ENCODE assay signal across 27 cellular contexts in the genomic region with DNA sequence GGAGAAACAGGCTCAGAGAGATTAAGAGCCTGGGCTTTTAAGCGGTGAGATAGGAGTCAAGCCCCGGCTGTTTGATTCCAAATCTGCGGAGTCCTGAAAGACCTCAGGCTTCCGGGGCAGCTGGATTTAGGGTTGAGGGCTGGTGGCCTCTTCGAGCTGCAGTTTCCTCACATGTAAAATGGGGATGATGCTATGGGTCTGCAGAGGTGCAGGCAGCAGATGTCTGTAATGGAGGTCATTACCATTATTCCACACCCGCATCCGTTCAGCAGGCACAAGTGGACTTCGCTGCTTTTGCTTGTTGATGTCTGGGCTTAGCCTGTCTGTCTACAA.
DNase-seq lines count a peak whose midpoint lies in the region; ATAC-seq, FAIRE-seq and TF ChIP-seq lines count a peak whose summit lies in the region.
"Had no signal": no experiment of that assay in that cellular context is flagged by ENCODE, and none has a peak within 500 bp of the region (broad histone marks: within the 10 kb centered on the region; RNA-seq: fewer than 3 reads in every experiment).

No MANE protein-coding gene starts in this region.

- H3K36me3 ChIP-seq in SK-N-SH (replicated peaks in 1 of 2; ENCODE audit: control insufficient read depth in 1 of 2, insufficient read depth in 2 of 2, low read length in 1 of 2): no peaks in the 10 kb centered on the region
- H3K36me3 ChIP-seq in H1 (ENCODE audit: control insufficient read depth in 2 of 4, insufficient read depth in 4 of 4, low read length in 3 of 4): no peaks in the 10 kb centered on the region
- H3K36me3 ChIP-seq: lower lobe of right lung, sigmoid colon had no signal

- peaks cover 0 to 3% of the 10 kb centered on the region in 2 experiments; a peak in 3 of 5 replicates for H3K9me3 Mint-ChIP-seq in H9
- no peaks in the 10 kb centered on the region for H3K9me3 Mint-ChIP-seq in progenitor cell of endocrine pancreas (ENCODE audit: low read depth)
- H3K9me3 Mint-ChIP-seq: activated CD4-positive, alpha-beta memory T cell treated with anti-CD3 and anti-CD28 coated beads, Interleukin-2, amount 10 ng/mL, durations not matched to agents 7 days and 5 days; activated naive CD8-positive, alpha-beta T cell treated with anti-CD3 and anti-CD28 coated beads for 36 hours; activated T-helper 2 cell treated with anti-CD3 and anti-CD28 coated beads, Interferon-gamma antibody, Interleukin-2, Interleukin-4, amounts not matched to agents 10 μg/mL and 5 μg/mL and 100 μg/mL, durations not matched to agents 14 hours and 24 hours and 36 hours; T-helper 1 cell treated with Interleukin-12 subunit alpha and Interleukin-12 subunit beta and Interleukin-4 antibody, amounts not matched to agents 30 μg/mL and 1 μg/mL, for 36 hours had no signal

- no peak overlapping the region for H2BK5ac ChIP-seq in H9 (ENCODE audit: insufficient read length, low read length)
- H2BK5ac ChIP-seq in H1 (ENCODE audit: low read depth, low read length): peak overlapping the region; percentile 18; the same call in 1 of the 2 replicates

- TF ChIP-seq CTCF in SK-N-SH (IDR thresholded peaks at IDR 0.05) (no peak), H9 (conservative IDR thresholded peaks at IDR 0.05) (no peak), H1 (IDR thresholded peaks at IDR 0.05; ENCODE audit: control extremely low read depth in 1 of 3, insufficient read depth in 1 of 3, low read depth in 1 of 3, low read length in 3 of 3) (no peak), progenitor cell of endocrine pancreas (IDR thresholded peaks at IDR 0.05; ENCODE audit: unreplicated experiment) (no peak)

- no peak overlapping the region for H3K9ac ChIP-seq in SK-N-SH
- no peak overlapping the region for H3K9ac ChIP-seq in H9 (ENCODE audit: extremely low read depth, insufficient read length, low read length)
- no peak overlapping the region; a peak in 1 of 7 replicates for H3K9ac ChIP-seq in H1 (replicated peaks in 1 of 4; ENCODE audit: extremely low read depth in 1 of 4, low read depth in 3 of 4, low read length in 3 of 4)

- H3K4me3 ChIP-seq in SK-N-SH (ENCODE audit: low read depth in 2 of 2, low read length in 1 of 2) (no peak overlapping the region), H1 (ENCODE audit: extremely low read depth in 1 of 4, insufficient read depth in 2 of 4, low read depth in 3 of 4, low read length in 4 of 4) (no peak overlapping the region)
- H3K4me3 ChIP-seq: lower lobe of right lung, sigmoid colon had no signal

- TF ChIP-seq EP300 in SK-N-SH (IDR thresholded peaks at IDR 0.05; ENCODE audit: borderline replicate concordance in 1 of 2, low read depth in 1 of 2, low read length in 1 of 2) (no peak), H1 (IDR thresholded peaks at IDR 0.05; ENCODE audit: borderline replicate concordance in 1 of 2, low read depth in 2 of 2, low read length in 2 of 2) (no peak)

- H3K79me1 ChIP-seq in H9 (ENCODE audit: insufficient read depth, low read depth, low read length, poor library complexity, severe bottlenecking) (no peaks in the 10 kb centered on the region), H1 (ENCODE audit: low read depth, low read length) (no peaks in the 10 kb centered on the region)

- H3K4me1 ChIP-seq in SK-N-SH (ENCODE audit: control insufficient read depth in 1 of 2, insufficient read depth in 2 of 2, low read depth in 1 of 2, low read length in 1 of 2) (peaks cover 0 to 16% of the 10 kb centered on the region in 2 experiments; a peak in 1 of 4 replicates), H9 (ENCODE audit: insufficient read depth, low read length) (peaks cover 10% of the 10 kb centered on the region; the same call in 1 of the 2 replicates), H1 (replicated peaks in 1 of 4; ENCODE audit: control insufficient read depth in 3 of 4, insufficient read depth in 4 of 4, low read length in 3 of 4) (peaks cover 14 to 41% (median 25%) of the 10 kb centered on the region in 4 experiments)
- H3K4me1 ChIP-seq: sigmoid colon had no signal

- H3K4me3 Mint-ChIP-seq in H9 (no peak overlapping the region), progenitor cell of endocrine pancreas (ENCODE audit: low read depth) (no peak overlapping the region)
- H3K4me3 Mint-ChIP-seq: activated CD4-positive, alpha-beta memory T cell treated with anti-CD3 and anti-CD28 coated beads, Interleukin-2, amount 10 ng/mL, durations not matched to agents 7 days and 5 days; activated naive CD8-positive, alpha-beta T cell treated with anti-CD3 and anti-CD28 coated beads for 36 hours; CD8-positive, alpha-beta T cell; nephron progenitor cell; stimulated activated naive B cell treated with anti-CD40 and anti-IgM and Interleukin-4, amounts not matched to agents 10 μg/mL and 1 μg/mL and 100 μg/mL, for 72 hours; T-helper 1 cell treated with Interleukin-12 subunit alpha and Interleukin-12 subunit beta and Interleukin-4 antibody, amounts not matched to agents 30 μg/mL and 1 μg/mL, for 36 hours had no signal

- H3K18ac ChIP-seq in H9 (ENCODE audit: insufficient read length, low read depth, low read length): no peak overlapping the region
- H3K18ac ChIP-seq in H1 (ENCODE audit: extremely low read depth, low read length): no peak overlapping the region; the same call in 1 of the 2 replicates

- TF ChIP-seq RAD21 in SK-N-SH (IDR thresholded peaks at IDR 0.05; ENCODE audit: low read length) (no peak), H1 (IDR thresholded peaks at IDR 0.05 in 1 of 2, conservative IDR thresholded peaks at IDR 0.05 in 1 of 2; ENCODE audit: low read depth in 2 of 2, low read length in 2 of 2) (no peak)

- no peak overlapping the region for H3K14ac ChIP-seq in H9 (ENCODE audit: insufficient read depth, low read length)
- no peak overlapping the region for H3K14ac ChIP-seq in H1 (ENCODE audit: insufficient read length)

- no peak overlapping the region for H2BK15ac ChIP-seq in H9 (ENCODE audit: low read depth, low read length)
- H2BK15ac ChIP-seq in H1 (ENCODE audit: low read length): peak overlapping the region; percentile 89

- no peak for TF ChIP-seq POLR2A in H1 (IDR thresholded peaks at IDR 0.05; ENCODE audit: control extremely low read depth in 1 of 2, low read depth in 2 of 2, low read length in 2 of 2)

- H3F3A ChIP-seq in SK-N-SH (replicated peaks; ENCODE audit: insufficient read depth): no peaks in the 10 kb centered on the region

- H2AK5ac ChIP-seq in H9 (ENCODE audit: insufficient read length, low read length) (no peak overlapping the region), H1 (ENCODE audit: low read depth, low read length) (peak overlapping the region; percentile 78)

- no peaks in the 10 kb centered on the region for H4K20me1 ChIP-seq in SK-N-SH (ENCODE audit: insufficient read depth)
- H4K20me1 ChIP-seq in H9 (ENCODE audit: control insufficient read depth, insufficient read depth, insufficient read length): no peaks in the 10 kb centered on the region
- no peaks in the 10 kb centered on the region for H4K20me1 ChIP-seq in H1 (replicated peaks in 1 of 2; ENCODE audit: control insufficient read depth in 1 of 2, insufficient read depth in 2 of 2, low read length in 2 of 2)

- no peak overlapping the region for H3K4me2 ChIP-seq in SK-N-SH
- no peak overlapping the region for H3K4me2 ChIP-seq in H9 (ENCODE audit: insufficient read depth, insufficient read length, low read length)
- no peak overlapping the region for H3K4me2 ChIP-seq in H1 (ENCODE audit: insufficient read depth in 1 of 2, low read depth in 2 of 2, low read length in 2 of 2)

- H2BK12ac ChIP-seq in H9 (ENCODE audit: insufficient read length, low read depth, low read length) (no peak overlapping the region), H1 (ENCODE audit: low read depth, low read length) (peak overlapping the region; percentile 35; the same call in 1 of the 2 replicates)

- H3T11ph ChIP-seq in H9 (ENCODE audit: low read length): no peak overlapping the region

- H2BK120ac ChIP-seq in H9 (ENCODE audit: low read depth, low read length, poor library complexity, severe bottlenecking): no peak overlapping the region
- H2BK120ac ChIP-seq in H1 (replicated peaks; ENCODE audit: low read depth, low read length): no peak overlapping the region

- H3K9me2 ChIP-seq in SK-N-SH: no peaks in the 10 kb centered on the region

- whole genome bisulfite sequencing in SK-N-SH (ENCODE audit: low lambda C conversion rate): 72% methylated on average over 7 of the region's 8 CpGs
- WGBS in H9 (ENCODE audit: extremely low coverage, insufficient read length, low lambda C conversion rate): no CpG with 5 or more reads among the region's 8 CpGs
- 96% methylated on average over 8 of the region's 8 CpGs; no CpG with 5 or more reads in 1 of the 2 experiments for WGBS in H1 (ENCODE audit: extremely low coverage in 1 of 2, insufficient coverage in 1 of 2, insufficient read length in 1 of 2, insufficient replicate concordance in 2 of 2, low coverage in 1 of 2, low lambda C conversion rate in 2 of 2, missing lambda C conversion rate in 1 of 2), 2 experiments

- H3K23ac ChIP-seq in H9 (ENCODE audit: insufficient read length, low read depth, low read length) (no peak overlapping the region), H1 (ENCODE audit: insufficient read length) (no peak overlapping the region)

- no peaks in the 10 kb centered on the region for H3K27me3 ChIP-seq in SK-N-SH (ENCODE audit: insufficient read depth)
- H3K27me3 ChIP-seq in H9 (ENCODE audit: insufficient read depth, low read length): no peaks in the 10 kb centered on the region
- no peaks in the 10 kb centered on the region; a peak in 1 of 7 replicates for H3K27me3 ChIP-seq in H1 (replicated peaks in 1 of 4; ENCODE audit: control insufficient read depth in 3 of 4, extremely low read depth in 1 of 4, insufficient read depth in 3 of 4, low read length in 3 of 4)

- FAIRE-seq in H1 (lab: Jason Lieb, UNC): no peak
- FAIRE-seq: astrocyte, GM12892, kidney had no signal

- peak overlapping the region in 2 of 3 experiments; percentile 7 to 65; a peak in 2 of 7 replicates for H3K27ac Mint-ChIP-seq in H9
- peak overlapping the region; percentile 45 for H3K27ac Mint-ChIP-seq in progenitor cell of endocrine pancreas
- H3K27ac Mint-ChIP-seq: activated CD4-positive, alpha-beta memory T cell treated with anti-CD3 and anti-CD28 coated beads, Interleukin-2, amount 10 ng/mL, durations not matched to agents 7 days and 5 days; activated naive CD8-positive, alpha-beta T cell treated with anti-CD3 and anti-CD28 coated beads for 36 hours; activated T-helper 2 cell treated with anti-CD3 and anti-CD28 coated beads, Interferon-gamma antibody, Interleukin-2, Interleukin-4, amounts not matched to agents 10 μg/mL and 5 μg/mL and 100 μg/mL, durations not matched to agents 14 hours and 24 hours and 36 hours; CD8-positive, alpha-beta T cell; stimulated activated naive B cell treated with anti-CD40 and anti-IgM and Interleukin-4, amounts not matched to agents 10 μg/mL and 1 μg/mL and 100 μg/mL, for 72 hours; T-helper 1 cell treated with Interleukin-12 subunit alpha and Interleukin-12 subunit beta and Interleukin-4 antibody, amounts not matched to agents 30 μg/mL and 1 μg/mL, for 36 hours had no signal

- H3K27ac ChIP-seq in SK-N-SH (ENCODE audit: low read depth in 2 of 2, low read length in 1 of 2) (peak overlapping the region in 1 of 2 experiments; percentile 76; a peak in 2 of 4 replicates), H9 (ENCODE audit: insufficient read length, low read depth, low read length) (no peak overlapping the region), H1 (ENCODE audit: low read depth, low read length) (no peak overlapping the region)
- H3K27ac ChIP-seq: epithelial cell of prostate, lower lobe of right lung, sigmoid colon had no signal

- H4K5ac ChIP-seq in H9 (ENCODE audit: insufficient read length, low read depth, low read length) (no peak overlapping the region), H1 (ENCODE audit: insufficient read length, low read depth, low read length) (no peak overlapping the region)

- H3K79me2 ChIP-seq in SK-N-SH (ENCODE audit: insufficient read depth) (no peaks in the 10 kb centered on the region), H9 (ENCODE audit: insufficient read depth, low read length) (no peaks in the 10 kb centered on the region), H1 (ENCODE audit: control insufficient read depth in 1 of 2, insufficient read depth in 2 of 2, low read length in 2 of 2) (no peaks in the 10 kb centered on the region)

- H3K4me1 Mint-ChIP-seq in H9 (peaks cover 55 to 58% of the 10 kb centered on the region in 2 experiments), progenitor cell of endocrine pancreas (ENCODE audit: low read depth) (peaks cover 56% of the 10 kb centered on the region)
- H3K4me1 Mint-ChIP-seq: activated CD4-positive, alpha-beta memory T cell treated with anti-CD3 and anti-CD28 coated beads, Interleukin-2, amount 10 ng/mL, durations not matched to agents 7 days and 5 days; activated naive CD8-positive, alpha-beta T cell treated with anti-CD3 and anti-CD28 coated beads for 36 hours had no signal

- CTCF ChIA-PET in SK-N-SH (lab: Yijun Ruan, JAX): interaction anchor here (1.1 kb wide), 1 partner anchor 42 kb away, joined by 4 read pairs; no protein-coding TSS in a partner anchor
- CTCF ChIA-PET in H1 (lab: Charles Lee; ENCODE audit: partially characterized antibody): interaction anchor here (0.6 to 1.9 kb wide), 5 partner anchors 11 to 112 kb away, joined by 3 to 4 read pairs (median 3); no protein-coding TSS in a partner anchor

- H3K9me3 ChIP-seq in SK-N-SH: no peaks in the 10 kb centered on the region
- H3K9me3 ChIP-seq in H9 (ENCODE audit: control insufficient read depth, low read depth, low read length): no peaks in the 10 kb centered on the region
- peaks cover 0 to 4% of the 10 kb centered on the region in 2 experiments; a peak in 1 of 4 replicates for H3K9me3 ChIP-seq in H1 (ENCODE audit: insufficient read depth in 2 of 2, low read depth in 1 of 2, low read length in 1 of 2)
- H3K9me3 ChIP-seq: lower lobe of right lung had no signal

- H2BK20ac ChIP-seq in H9 (ENCODE audit: low read depth, low read length, poor library complexity, severe bottlenecking): no peak overlapping the region
- H2BK20ac ChIP-seq in H1 (ENCODE audit: low read length): peak overlapping the region; percentile 8; the same call in 1 of the 2 replicates

- no peaks in the 10 kb centered on the region for H3K23me2 ChIP-seq in H9 (ENCODE audit: insufficient read length, low read depth, low read length, poor library complexity, severe bottlenecking)
- H3K23me2 ChIP-seq in H1 (ENCODE audit: low read depth, low read length): no peaks in the 10 kb centered on the region

- ATAC-seq in SK-N-SH treated with all-trans-retinoic acid at 6 μM for 48 hours (no peak), HG03175 (IDR thresholded peaks at IDR 0.05; ENCODE audit: unreplicated experiment) (no peak)
- ATAC-seq: CD8-positive, alpha-beta T cell; stimulated activated naive B cell treated with anti-CD40 and anti-IgM and Interleukin-4, amounts not matched to agents 10 μg/mL and 1 μg/mL and 100 μg/mL, for 72 hours had no signal

- H3K27me3 Mint-ChIP-seq in H9 (ENCODE audit: low read depth) (peaks cover 2% of the 10 kb centered on the region), progenitor cell of endocrine pancreas (peaks cover 53% of the 10 kb centered on the region)
- H3K27me3 Mint-ChIP-seq: activated CD4-positive, alpha-beta memory T cell treated with anti-CD3 and anti-CD28 coated beads, Interleukin-2, amount 10 ng/mL, durations not matched to agents 7 days and 5 days had no signal

- H2AFZ ChIP-seq in SK-N-SH (ENCODE audit: low read depth): no peak overlapping the region
- H2AFZ ChIP-seq in H9 (ENCODE audit: low read length): no peak overlapping the region
- H2AFZ ChIP-seq in H1 (ENCODE audit: low read length): no peak overlapping the region

- DNase-seq in SK-N-SH (peak; percentile 36), H9 (no peak), H1 (ENCODE audit: low read depth in 1 of 2, low spot score in 2 of 2) (peak in 1 of 2 experiments; percentile 32), progenitor cell of endocrine pancreas (ENCODE audit: low spot score, unreplicated experiment) (no peak), NCI-H128 (lab: John Stamatoyannopoulos, UW; ENCODE audit: unreplicated experiment) (no peak), NCI-H69 (lab: John Stamatoyannopoulos, UW) (no peak)
- DNase-seq: activated CD4-positive, alpha-beta memory T cell treated with anti-CD3 and anti-CD28 coated beads, Interleukin-2, amount 10 ng/mL, durations not matched to agents 7 days and 5 days; activated CD4-positive, CD25-positive, alpha-beta regulatory T cell treated with anti-CD3 and anti-CD28 coated beads, Interleukin-2, amount 50 U/mL, for 72 hours; activated naive CD8-positive, alpha-beta T cell treated with anti-CD3 and anti-CD28 coated beads for 36 hours; CD8-positive, alpha-beta T cell; HCEC 1CT; kidney; lower lobe of right lung; NCI-H1092 treated with DMSO at 0.1 percent for 48 hours; NCI-H2029; NCI-H526; nephron progenitor cell; sigmoid colon; stimulated activated CD4-positive, alpha-beta T cell treated with anti-CD3 and anti-CD28 coated beads, Interleukin-4, amount 100 ng/mL, for 24 hours; stimulated activated naive B cell treated with anti-CD40 and anti-IgM and Interleukin-4, amounts not matched to agents 10 μg/mL and 1 μg/mL and 100 μg/mL, for 72 hours had no signal

- H3K4ac ChIP-seq in H9 (ENCODE audit: low read depth, low read length) (no peak overlapping the region), H1 (replicated peaks; ENCODE audit: insufficient read length, low read depth, low read length) (no peak overlapping the region)

- H4K91ac ChIP-seq in H9 (ENCODE audit: insufficient read length, low read depth, low read length): no peak overlapping the region
- no peak overlapping the region for H4K91ac ChIP-seq in H1 (replicated peaks; ENCODE audit: insufficient read length, low read length)

- no peak overlapping the region for H4K8ac ChIP-seq in H9 (replicated peaks; ENCODE audit: insufficient read length, low read depth, low read length)
- no peak overlapping the region for H4K8ac ChIP-seq in H1 (ENCODE audit: extremely low read depth, insufficient read depth, low read length)

- H3K56ac ChIP-seq in H9 (ENCODE audit: insufficient read length, low read depth, low read length): no peak overlapping the region
- H3K56ac ChIP-seq in H1 (replicated peaks; ENCODE audit: insufficient read length, low read depth, low read length): no peak overlapping the region

- peaks cover 0 to 3% (median 0%) of the 10 kb centered on the region in 3 experiments; a peak in 1 of 7 replicates for H3K36me3 Mint-ChIP-seq in H9 (ENCODE audit: insufficient read depth in 1 of 3, low read depth in 3 of 3)
- H3K36me3 Mint-ChIP-seq in progenitor cell of endocrine pancreas (ENCODE audit: insufficient read depth): no peaks in the 10 kb centered on the region
- H3K36me3 Mint-ChIP-seq: activated naive CD8-positive, alpha-beta T cell treated with anti-CD3 and anti-CD28 coated beads for 36 hours; CD8-positive, alpha-beta T cell had no signal

- POLR2A ChIA-PET in SK-N-SH (lab: Yijun Ruan, JAX): no interaction called here
- POLR2A ChIA-PET in H1 (lab: Charles Lee; ENCODE audit: partially characterized antibody): no interaction called here
